ENCODE assay signal across 8 cellular contexts in the genomic region with DNA sequence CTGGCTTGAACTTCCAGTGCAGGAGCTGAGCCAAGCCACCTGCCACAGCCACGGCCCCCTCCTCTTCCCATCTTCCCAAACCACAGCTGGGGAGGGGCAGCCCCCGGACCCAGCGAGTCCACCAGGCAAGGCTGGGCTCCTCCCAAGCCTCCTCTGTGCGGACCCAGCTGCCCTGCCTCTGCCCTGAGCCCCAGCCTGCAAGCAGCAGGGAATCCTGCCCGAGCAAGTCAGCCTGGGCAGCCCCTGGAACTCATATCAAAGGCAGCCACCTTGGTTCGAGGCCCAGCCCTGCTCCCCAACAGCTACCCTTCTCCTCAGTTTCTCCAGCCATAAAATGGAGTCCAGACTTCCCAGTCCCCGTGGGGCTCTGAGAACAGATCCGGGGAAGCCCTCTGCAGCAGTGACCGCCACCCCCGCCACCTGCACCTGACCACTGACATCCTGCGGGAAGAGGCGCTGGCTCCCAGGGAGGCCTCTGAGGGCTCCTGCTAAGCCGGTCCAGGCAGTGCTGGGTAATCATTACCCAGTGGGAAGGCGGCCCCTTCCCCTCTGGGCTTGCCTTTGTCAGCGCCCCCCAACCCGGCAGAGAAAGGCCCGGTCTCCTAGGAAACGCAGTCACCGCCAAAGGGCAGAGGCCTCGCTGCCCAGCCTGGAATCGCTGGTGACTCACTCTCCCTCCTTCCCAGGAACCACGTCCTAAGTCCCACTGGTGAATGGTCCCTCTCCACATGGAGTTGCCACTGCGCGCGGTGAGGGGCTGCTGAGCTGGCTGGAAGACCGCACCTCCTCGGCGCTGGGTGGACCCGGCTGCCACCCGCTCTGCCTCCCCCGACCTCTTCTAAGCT. TPM values are rescaled to one million over a fixed set of nuclear protein-coding genes. Genes with fewer than 3 reads are reported as not detected.
DNase-seq lines count a peak whose midpoint lies in the region; ATAC-seq and TF ChIP-seq lines count a peak whose summit lies in the region.

No MANE protein-coding gene starts in this region.

- H3K27me3 ChIP-seq in SU-DHL-6 (ENCODE audit: low read length), result no peaks in the 10 kb centered on the region

- TF ChIP-seq CTCF in SU-DHL-6 (IDR thresholded peaks at IDR 0.05; ENCODE audit: insufficient read depth, low read length, poor library complexity, severe bottlenecking), result no peak
- no peak for TF ChIP-seq CTCF in fibroblast of pulmonary artery (IDR thresholded peaks at IDR 0.05; ENCODE audit: low read length, missing control alignments)
- no peak for TF ChIP-seq CTCF in nephron progenitor cell (IDR thresholded peaks at IDR 0.05)

- no peaks in the 10 kb centered on the region for H3K9me2 ChIP-seq in SU-DHL-6 (replicated peaks; ENCODE audit: insufficient read depth, low read length)

- H3K27ac ChIP-seq in SU-DHL-6 (ENCODE audit: low read depth, low read length), result peak overlapping the region; percentile 75

- H4K20me1 ChIP-seq in SU-DHL-6 (ENCODE audit: low read depth, low read length), result peaks cover 3% of the 10 kb centered on the region; the same call in 1 of the 2 replicates

- intact Hi-C loops in activated CD4-positive, alpha-beta T cell treated with anti-CD3 and anti-CD28 coated beads for 36 hours (cut with DNase I, micrococcal nuclease), result loop anchor here in 1 of 2 experiments (5.0 to 10.0 kb wide), 3 partner anchors 383 to 616 kb away; a partner anchor contains a TSS

- H3K27ac Mint-ChIP-seq in activated CD4-positive, alpha-beta T cell treated with anti-CD3 and anti-CD28 coated beads for 36 hours, result no peak overlapping the region
- no peak overlapping the region for H3K27ac Mint-ChIP-seq in nephron progenitor cell

- ATAC-seq in activated CD4-positive, alpha-beta T cell treated with anti-CD3 and anti-CD28 coated beads for 36 hours, result no peak
- no peak for ATAC-seq in GM21737 (IDR thresholded peaks at IDR 0.05; ENCODE audit: unreplicated experiment)
- no peak for ATAC-seq in GM18907 (IDR thresholded peaks at IDR 0.05; ENCODE audit: unreplicated experiment)

- no peaks in the 10 kb centered on the region for H3K9me3 ChIP-seq in SU-DHL-6 (ENCODE audit: insufficient read depth, low read length)

- H3K36me3 ChIP-seq in SU-DHL-6 (ENCODE audit: low read length), result no peaks in the 10 kb centered on the region

- H3K4me3 ChIP-seq in SU-DHL-6 (ENCODE audit: insufficient read depth, low read length, poor library complexity, severe bottlenecking) (peak overlapping the region; percentile 80), fibroblast of pulmonary artery (replicated peaks; ENCODE audit: low read depth, low read length) (peak overlapping the region; percentile 76)

- CTCF ChIA-PET in activated CD4-positive, alpha-beta T cell treated with anti-CD3 and anti-CD28 coated beads for 36 hours (lab: Charles Lee), result no interaction called here

- no peaks in the 10 kb centered on the region for H3K9me3 Mint-ChIP-seq in activated CD4-positive, alpha-beta T cell treated with anti-CD3 and anti-CD28 coated beads for 36 hours (ENCODE audit: low read depth)
- H3K9me3 Mint-ChIP-seq in nephron progenitor cell, result no peaks in the 10 kb centered on the region

- in situ Hi-C loops in G401 (cut with HindIII; ENCODE audit: low sequenced_read_pairs), result no loop called here

- H3K79me2 ChIP-seq in SU-DHL-6 (ENCODE audit: insufficient read depth, low read length), result peaks cover 59% of the 10 kb centered on the region

- no peaks in the 10 kb centered on the region for H3K36me3 Mint-ChIP-seq in activated CD4-positive, alpha-beta T cell treated with anti-CD3 and anti-CD28 coated beads for 36 hours (ENCODE audit: low read depth)
- no peaks in the 10 kb centered on the region for H3K36me3 Mint-ChIP-seq in nephron progenitor cell (ENCODE audit: low read depth)

- H3F3A ChIP-seq in SU-DHL-6 (ENCODE audit: insufficient read depth), result no peaks in the 10 kb centered on the region

- H3K9ac ChIP-seq in SU-DHL-6 (ENCODE audit: low read length), result peak overlapping the region; percentile 83

- peak overlapping the region; percentile 58 for H3K4me3 Mint-ChIP-seq in activated CD4-positive, alpha-beta T cell treated with anti-CD3 and anti-CD28 coated beads for 36 hours
- peak overlapping the region; percentile 84 for H3K4me3 Mint-ChIP-seq in nephron progenitor cell

- DNase-seq in activated CD4-positive, alpha-beta T cell treated with anti-CD3 and anti-CD28 coated beads for 36 hours, result peak; percentile 15
- no peak for DNase-seq in activated CD4-positive, alpha-beta T cell treated with anti-CD3 and anti-CD28 coated beads for 48 hours
- peak; percentile 70 for DNase-seq in fibroblast of pulmonary artery (ENCODE audit: low read depth)
- peak; percentile 63 for DNase-seq in nephron progenitor cell
- no peak for DNase-seq in G401 (ENCODE audit: low spot score)

- H3K4me2 ChIP-seq in SU-DHL-6 (ENCODE audit: low read depth, low read length, poor library complexity, severe bottlenecking), result peak overlapping the region; percentile 87

- POLR2A ChIA-PET in activated CD4-positive, alpha-beta T cell treated with anti-CD3 and anti-CD28 coated beads for 36 hours (lab: Charles Lee), result no interaction called here

- H3K4me1 Mint-ChIP-seq in activated CD4-positive, alpha-beta T cell treated with anti-CD3 and anti-CD28 coated beads for 36 hours, result peaks cover 2% of the 10 kb centered on the region
- peaks cover 50% of the 10 kb centered on the region for H3K4me1 Mint-ChIP-seq in nephron progenitor cell

- peaks cover 3% of the 10 kb centered on the region for H3K27me3 Mint-ChIP-seq in activated CD4-positive, alpha-beta T cell treated with anti-CD3 and anti-CD28 coated beads for 36 hours
- H3K27me3 Mint-ChIP-seq in nephron progenitor cell (ENCODE audit: low read depth, poor library complexity), result peaks cover 10% of the 10 kb centered on the region

- no peak overlapping the region for H2AFZ ChIP-seq in SU-DHL-6 (ENCODE audit: low read depth, low read length, severe bottlenecking)

RNA-seq across cellular contexts. Expression of a gene that starts 1.5 kb away (rescaled TPM):
- 1 to 10 TPM; 5.1 to 6.5 TPM for total RNA-seq in activated CD4-positive, alpha-beta T cell treated with anti-CD3 and anti-CD28 coated beads for 36 hours
- 18.9 and 21.4 TPM in 2 replicates for total RNA-seq in G401 (2014; rRNA removed; shearing (Covaris generic))

RNA-seq across cellular contexts. Expression of a gene that starts 34.7 kb away (rescaled TPM):
- 10 to 100 TPM; 15.1 to 18.0 TPM for total RNA-seq in activated CD4-positive, alpha-beta T cell treated with anti-CD3 and anti-CD28 coated beads for 36 hours
- 32.9 and 50.7 TPM in 2 replicates for total RNA-seq in G401 (2014; rRNA removed; shearing (Covaris generic))

Comparison
In these comparisons a context has a peak if more than half of its experiments do, and no peak if none do; other contexts are left out.
1. DNase-seq: peak in activated CD4-positive, alpha-beta T cell treated with anti-CD3 and anti-CD28 coated beads for 36 hours (single experiment), fibroblast of pulmonary artery (single experiment) and nephron progenitor cell (single experiment); none in activated CD4-positive, alpha-beta T cell treated with anti-CD3 and anti-CD28 coated beads for 48 hours (single experiment) and G401 (single experiment).